ENCODE assay signal across 8 cellular contexts in genomic region chr9:136488247-136489214, GRCh38. TPM values are rescaled to one million over a fixed set of nuclear protein-coding genes. Genes with fewer than 3 reads are reported as not detected.
DNase-seq lines count a peak whose midpoint lies in the region; ATAC-seq, FAIRE-seq and TF ChIP-seq lines count a peak whose summit lies in the region.

No MANE protein-coding gene starts in this region.

- no peaks in the 10 kb centered on the region for H3K27me3 Mint-ChIP-seq in natural killer cell treated with Interleukin-12 subunit alpha and Interleukin-12 subunit beta and Interleukin-15 and Interleukin-18, amount 100 ng/mL, for 72 hours

- H3K36me3 Mint-ChIP-seq in natural killer cell treated with Interleukin-12 subunit alpha and Interleukin-12 subunit beta and Interleukin-15 and Interleukin-18, amount 100 ng/mL, for 72 hours = no peaks in the 10 kb centered on the region

- H3K9me3 Mint-ChIP-seq in natural killer cell treated with Interleukin-12 subunit alpha and Interleukin-12 subunit beta and Interleukin-15 and Interleukin-18, amount 100 ng/mL, for 72 hours = no peaks in the 10 kb centered on the region

- no peak for ATAC-seq in natural killer cell treated with Interleukin-12 subunit alpha and Interleukin-12 subunit beta and Interleukin-15 and Interleukin-18, amount 100 ng/mL, for 72 hours
- no peak for ATAC-seq in stimulated activated naive CD8-positive, alpha-beta T cell treated with anti-CD3 and anti-CD28 coated beads, Interleukin-15, Interleukin-2, amounts not matched to agents 100 U/mL and 50 U/mL, for 24 hours

- FAIRE-seq in GM18507 (lab: Jason Lieb, UNC) = peak; percentile 61

- H3K27ac Mint-ChIP-seq in natural killer cell treated with Interleukin-12 subunit alpha and Interleukin-12 subunit beta and Interleukin-15 and Interleukin-18, amount 100 ng/mL, for 72 hours = no peak overlapping the region

- H3K4me3 Mint-ChIP-seq in natural killer cell treated with Interleukin-12 subunit alpha and Interleukin-12 subunit beta and Interleukin-15 and Interleukin-18, amount 100 ng/mL, for 72 hours = no peak overlapping the region

- no peak for TF ChIP-seq POLR2A in erythroblast (IDR thresholded peaks at IDR 0.05; ENCODE audit: low read length)

- H3K4me1 Mint-ChIP-seq in natural killer cell treated with Interleukin-12 subunit alpha and Interleukin-12 subunit beta and Interleukin-15 and Interleukin-18, amount 100 ng/mL, for 72 hours (ENCODE audit: low read depth in 2 of 2) = peaks cover 5 to 9% of the 10 kb centered on the region in 2 donors

- DNase-seq in A172 (ENCODE audit: low spot score) (peak; percentile 63), GM18507 (ENCODE audit: extremely low spot score, insufficient read length, low read depth) (no peak), NOMO-1 treated with DMSO at 0.1 percent for 48 hours (lab: John Stamatoyannopoulos, UW; ENCODE audit: unreplicated experiment) (peak; percentile 27), activated T-cell treated with anti-CD3 and anti-CD28 coated beads for 24 hours (ENCODE audit: low read depth) (peak; percentile 62), erythroblast (lab: John Stamatoyannopoulos, UW) (peak; percentile 39 to 75), HCEC 1CT (no peak)
- peak; percentile 78 for DNase-seq in natural killer cell treated with Interleukin-12 subunit alpha and Interleukin-12 subunit beta and Interleukin-15 and Interleukin-18, amount 100 ng/mL, for 72 hours (ENCODE audit: low spot score)
- DNase-seq in stimulated activated naive CD8-positive, alpha-beta T cell treated with anti-CD3 and anti-CD28 coated beads, Interleukin-15, Interleukin-2, amounts not matched to agents 100 U/mL and 50 U/mL, for 24 hours = peak; percentile 81

RNA-seq across cellular contexts. Expression of gene SEC16A, which starts 5.7 kb away (rescaled TPM):
- total RNA-seq in A172 (2014; rRNA removed; shearing (Covaris generic)) = 35.0 and 46.3 TPM in 2 replicates
- total RNA-seq in natural killer cell treated with Interleukin-12 subunit alpha and Interleukin-12 subunit beta and Interleukin-15 and Interleukin-18, amount 100 ng/mL, for 72 hours = 100 to 1,000 TPM; 104 to 121 TPM

RNA-seq across cellular contexts. Expression of gene INPP5E, which starts 48.9 kb away (rescaled TPM):
- 16.6 and 17.6 TPM in 2 replicates for total RNA-seq in A172 (2014; rRNA removed; shearing (Covaris generic))
- total RNA-seq in natural killer cell treated with Interleukin-12 subunit alpha and Interleukin-12 subunit beta and Interleukin-15 and Interleukin-18, amount 100 ng/mL, for 72 hours = 10 to 100 TPM; 10.4 to 18.1 TPM

RNA-seq across cellular contexts. Expression of gene NOTCH1, which starts 57.3 kb away (rescaled TPM):
- total RNA-seq in A172 (2014; rRNA removed; shearing (Covaris generic)) = 22.2 and 23.3 TPM in 2 replicates
- total RNA-seq in natural killer cell treated with Interleukin-12 subunit alpha and Interleukin-12 subunit beta and Interleukin-15 and Interleukin-18, amount 100 ng/mL, for 72 hours = 10 to 100 TPM; 57.3 to 85.0 TPM

Comparison
In these comparisons a context has a peak if more than half of its experiments do, and no peak if none do; other contexts are left out.
1. DNase-seq: peak in A172 (single experiment), NOMO-1 treated with DMSO at 0.1 percent for 48 hours (single experiment), activated T-cell treated with anti-CD3 and anti-CD28 coated beads for 24 hours (single experiment), erythroblast (2 of 2), natural killer cell treated with Interleukin-12 subunit alpha and Interleukin-12 subunit beta and Interleukin-15 and Interleukin-18, amount 100 ng/mL, for 72 hours (single experiment) and stimulated activated naive CD8-positive, alpha-beta T cell treated with anti-CD3 and anti-CD28 coated beads, Interleukin-15, Interleukin-2, amounts not matched to agents 100 U/mL and 50 U/mL, for 24 hours (single experiment); none in GM18507 (single experiment) and HCEC 1CT (single experiment).